ENCODE assay signal across 10 cellular contexts in the genomic region with DNA sequence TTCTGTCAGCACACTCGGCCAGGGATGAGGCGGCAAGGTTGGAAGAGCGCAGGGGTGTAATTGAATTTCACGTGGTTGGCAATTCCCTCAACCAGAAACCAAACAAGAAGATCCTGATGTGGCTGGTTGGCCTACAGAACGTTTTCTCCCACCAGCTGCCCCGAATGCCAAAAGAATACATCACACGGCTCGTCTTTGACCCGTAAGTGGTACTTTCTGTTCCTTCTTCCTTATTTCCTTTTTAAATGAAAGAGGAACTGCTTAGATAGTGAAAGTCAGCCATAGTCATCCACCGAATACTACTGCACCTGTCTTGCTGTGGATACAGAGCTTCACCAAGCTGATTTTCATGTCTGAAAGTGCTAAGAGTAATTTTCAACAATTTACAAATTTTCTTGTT.
A peak's percentile ranks its signal among the peaks of the same experiment; 100 is the strongest.
DNase-seq lines count a peak whose midpoint lies in the region; ATAC-seq lines count a peak whose summit lies in the region.
"Had no signal": no experiment of that assay in that cellular context is flagged by ENCODE, and none has a peak within 500 bp of the region (broad histone marks: within the 10 kb centered on the region; RNA-seq: fewer than 3 reads in every experiment).

No MANE protein-coding gene starts in this region.

- H3K79me2 ChIP-seq in Karpas-422 (ENCODE audit: low read length): no peaks in the 10 kb centered on the region

- peak overlapping the region; percentile 70; the same call in 1 of the 2 replicates for H2AFZ ChIP-seq in Karpas-422 (ENCODE audit: low read length)

- peak overlapping the region; percentile 95 for H3K27ac ChIP-seq in Karpas-422 (ENCODE audit: low read length)
- H3K27ac ChIP-seq: SK-N-MC had no signal

- H3K4me3 Mint-ChIP-seq in memory B cell: peak overlapping the region; percentile 73

- H3K9me3 Mint-ChIP-seq in memory B cell: no peaks in the 10 kb centered on the region

- H3K9ac ChIP-seq in Karpas-422 (ENCODE audit: low read length): peak overlapping the region; percentile 68

- no peaks in the 10 kb centered on the region for H3K27me3 ChIP-seq in Karpas-422 (ENCODE audit: low read length)

- peaks cover 43% of the 10 kb centered on the region for H3K36me3 Mint-ChIP-seq in memory B cell

- H4K20me1 ChIP-seq in Karpas-422 (ENCODE audit: insufficient read depth, low read depth, low read length): no peaks in the 10 kb centered on the region

- peak overlapping the region; percentile 71 for H3K4me2 ChIP-seq in Karpas-422 (ENCODE audit: low read depth, low read length, poor library complexity, severe bottlenecking)

- no peaks in the 10 kb centered on the region for H3K9me3 ChIP-seq in Karpas-422 (ENCODE audit: low read length)

- DNase-seq in Karpas-422 (peak; percentile 92), memory B cell (ENCODE audit: low spot score in 2 of 2) (peak; percentile 38 to 68), NCI-H2107 (lab: John Stamatoyannopoulos, UW) (no peak), superior temporal gyrus (ENCODE audit: extremely low spot score) (no peak), NCI-H345 (lab: John Stamatoyannopoulos, UW) (no peak), T-helper 2 cell (no peak)
- DNase-seq: mesenchymal stem cell had no signal

- peak; percentile 100 for ATAC-seq in GM18517 (IDR thresholded peaks at IDR 0.05; ENCODE audit: unreplicated experiment)
- ATAC-seq in GM21825 (IDR thresholded peaks at IDR 0.05; ENCODE audit: unreplicated experiment): peak; percentile 100
- ATAC-seq in memory B cell (ENCODE audit: low read depth): peak; percentile 95

- H3K27me3 Mint-ChIP-seq in memory B cell: no peaks in the 10 kb centered on the region

- H3K27ac Mint-ChIP-seq in memory B cell: peak overlapping the region; percentile 98

- H3K4me1 Mint-ChIP-seq in memory B cell: peaks cover 19% of the 10 kb centered on the region

- peaks cover 24% of the 10 kb centered on the region for H3K36me3 ChIP-seq in Karpas-422 (ENCODE audit: insufficient read depth, low read length)

- H3K9me2 ChIP-seq in Karpas-422 (replicated peaks; ENCODE audit: insufficient read depth, low read length): no peaks in the 10 kb centered on the region

- H3K4me1 ChIP-seq in Karpas-422 (ENCODE audit: low read length): peaks cover 27% of the 10 kb centered on the region

- peak overlapping the region; percentile 57 for H3K4me3 ChIP-seq in Karpas-422 (ENCODE audit: low read length)
- H3K4me3 ChIP-seq: SK-N-MC had no signal

Comparison
In these comparisons a context has a peak if more than half of its experiments do, and no peak if none do; other contexts are left out.
1. DNase-seq: peak in Karpas-422 (single experiment) and memory B cell (2 of 2); none in NCI-H2107 (single experiment), superior temporal gyrus (single experiment), NCI-H345 (single experiment) and T-helper 2 cell (0 of 5).
2. Peak in every context shown above with its lines, with median percentiles within 50 percentile points of each other: ATAC-seq.